In genomic region chr17:62996221-62996620, GRCh38 we compare ENCODE assay signal across 16 cellular contexts.
"Had no signal": no experiment of that assay in that cellular context is flagged by ENCODE, and none has a peak within 500 bp of the region (broad histone marks: within the 10 kb centered on the region; RNA-seq: fewer than 3 reads in every experiment).

No MANE protein-coding gene starts in this region.

- H2AFZ ChIP-seq: neural progenitor cell, parathyroid adenoma had no signal

- ATAC-seq: activated naive CD4-positive, alpha-beta T cell treated with anti-CD3 and anti-CD28 coated beads, Interleukin-2, amount 50 U/mL, for 72 hours; WTC11 had no signal

- H3K9ac ChIP-seq: neural progenitor cell, parathyroid adenoma had no signal

- DNase-seq: activated CD4-positive, alpha-beta memory T cell treated with anti-CD3 and anti-CD28 coated beads, Interleukin-2, amount 10 ng/mL, durations not matched to agents 7 days and 5 days; activated CD4-positive, alpha-beta T cell treated with anti-CD3 and anti-CD28 coated beads for 4 hours; activated gamma-delta T cell; activated T-cell treated with anti-CD3 and anti-CD28 coated beads, Interleukin-2, amount 50 U/mL, for 72 hours; central memory CD4-positive, alpha-beta T cell; colonic mucosa; esophagus squamous epithelium; hippocampal formation; naive B cell; sigmoid colon; stimulated activated CD4-positive, alpha-beta T cell treated with anti-CD3 and anti-CD28 coated beads, Interleukin-1b, Interleukin-23, amount 100 ng/mL, for 48 hours; uterus had no signal

- H3K36me3 ChIP-seq: colonic mucosa, esophagus squamous epithelium, neural progenitor cell, sigmoid colon, uterus had no signal

- H3K4me2 ChIP-seq: neural progenitor cell had no signal

- H3K27ac ChIP-seq: colonic mucosa, esophagus squamous epithelium, neural progenitor cell, parathyroid adenoma, sigmoid colon, uterus had no signal

- H3K9me3 ChIP-seq: colonic mucosa, esophagus squamous epithelium, sigmoid colon, uterus had no signal

- H3K4me1 ChIP-seq: colonic mucosa, esophagus squamous epithelium, neural progenitor cell, parathyroid adenoma, sigmoid colon, uterus had no signal

- H3K4me3 ChIP-seq: colonic mucosa, esophagus squamous epithelium, neural progenitor cell, sigmoid colon, uterus had no signal

- H3K27me3 ChIP-seq: colonic mucosa, esophagus squamous epithelium, neural progenitor cell, sigmoid colon, uterus had no signal
